In the genomic region with DNA sequence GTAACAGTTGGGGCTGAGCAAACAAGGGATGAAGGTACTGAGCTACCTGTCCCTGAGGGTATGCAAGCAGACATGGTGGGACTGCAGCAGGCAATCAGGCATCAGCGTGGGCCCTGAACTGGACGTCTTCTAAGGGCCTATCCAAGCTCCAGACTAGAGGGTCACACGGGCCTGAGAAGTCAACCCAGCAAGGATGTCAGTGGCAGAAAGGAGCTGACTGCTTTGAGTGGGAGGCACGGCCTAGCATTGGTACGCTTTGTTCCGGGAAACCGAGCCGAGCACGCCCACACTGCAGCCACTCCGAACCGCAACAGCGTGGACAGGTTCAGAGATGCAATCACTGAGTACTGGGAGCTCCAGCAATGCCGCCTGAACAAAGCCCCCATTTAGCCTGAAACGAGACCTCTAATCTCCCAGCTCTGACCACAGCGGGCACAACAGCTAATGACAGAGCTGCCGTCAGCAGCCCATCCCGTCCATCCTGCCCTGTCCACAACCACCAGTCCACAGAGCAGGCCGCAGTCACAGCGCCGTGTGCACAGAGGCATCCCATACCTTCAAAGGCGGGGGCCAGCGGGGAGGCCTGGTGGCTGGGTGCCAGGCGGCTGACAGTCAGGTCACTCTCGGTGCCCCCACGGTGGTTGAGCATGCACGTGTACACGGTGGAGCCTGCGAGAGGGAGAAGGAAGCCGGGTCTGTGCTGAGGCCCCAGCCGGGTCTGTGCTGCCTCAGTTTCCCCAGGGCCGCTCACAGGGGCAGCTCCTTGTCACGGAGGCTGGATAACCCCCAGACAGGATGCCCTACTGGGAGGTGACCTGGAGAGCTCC, we compare ENCODE assay signal across 18 cellular contexts. TPM values are rescaled to one million over a fixed set of nuclear protein-coding genes. Genes with fewer than 3 reads are reported as not detected.
"Had no signal": no experiment of that assay in that cellular context is flagged by ENCODE, and none has a peak within 500 bp of the region (broad histone marks: within the 10 kb centered on the region; RNA-seq: fewer than 3 reads in every experiment).

No MANE protein-coding gene starts in this region.

- H3K27ac ChIP-seq: adrenal gland, epithelial cell of prostate, left lung, neural progenitor cell, ovary, VCaP had no signal

- H3K4me1 ChIP-seq: adrenal gland, left lung, neural progenitor cell had no signal

- H3K9ac ChIP-seq: neural progenitor cell had no signal

- ATAC-seq: activated naive CD4-positive, alpha-beta T cell treated with anti-CD3 and anti-CD28 coated beads, Interleukin-2, amount 50 U/mL, for 72 hours; activated T-cell treated with anti-CD3 and anti-CD28 coated beads, Interleukin-2, amount 50 U/mL, for 72 hours; effector memory CD8-positive, alpha-beta T cell; left lung; T-helper 17 cell had no signal

- H3K9me3 Mint-ChIP-seq: activated T-cell treated with anti-CD3 and anti-CD28 coated beads, Interleukin-2, amount 50 U/mL, for 72 hours; effector memory CD8-positive, alpha-beta T cell; neural progenitor cell; stimulated activated naive CD8-positive, alpha-beta T cell treated with anti-CD3 and anti-CD28 coated beads, Interleukin-15, Interleukin-2, amounts not matched to agents 100 ng/mL and 50 ng/mL, for 24 hours; type B pancreatic cell had no signal

- FAIRE-seq: keratinocyte had no signal

- DNase-seq: activated CD4-positive, alpha-beta T cell treated with anti-CD3 and anti-CD28 coated beads, Interleukin-2, amount 50 U/mL, for 4 hours; activated effector memory CD4-positive, alpha-beta T cell treated with anti-CD3 and anti-CD28 coated beads, Interleukin-2, amount 50 U/mL, for 16 hours; activated T-cell treated with anti-CD3 and anti-CD28 coated beads, Interleukin-2, amount 50 U/mL, for 72 hours; adrenal gland; dermis blood vessel endothelial cell; effector memory CD8-positive, alpha-beta T cell; foreskin melanocyte; ovary; T-helper 17 cell had no signal

- H3K27me3 ChIP-seq: adrenal gland, left lung, neural progenitor cell, ovary had no signal

- H3K4me3 Mint-ChIP-seq: activated T-cell treated with anti-CD3 and anti-CD28 coated beads, Interleukin-2, amount 50 U/mL, for 72 hours; effector memory CD8-positive, alpha-beta T cell; neural progenitor cell; stimulated activated naive CD8-positive, alpha-beta T cell treated with anti-CD3 and anti-CD28 coated beads, Interleukin-15, Interleukin-2, amounts not matched to agents 100 ng/mL and 50 ng/mL, for 24 hours; T-helper 17 cell; type B pancreatic cell had no signal

- H3K9me3 ChIP-seq: adrenal gland, left lung, ovary had no signal

- H3K27me3 Mint-ChIP-seq: stimulated activated naive CD8-positive, alpha-beta T cell treated with anti-CD3 and anti-CD28 coated beads, Interleukin-15, Interleukin-2, amounts not matched to agents 100 ng/mL and 50 ng/mL, for 24 hours; T-helper 17 cell had no signal

- H3K4me3 ChIP-seq: adrenal gland, left lung, neural progenitor cell, ovary had no signal

- H3K27ac Mint-ChIP-seq: activated T-cell treated with anti-CD3 and anti-CD28 coated beads, Interleukin-2, amount 50 U/mL, for 72 hours; stimulated activated naive CD8-positive, alpha-beta T cell treated with anti-CD3 and anti-CD28 coated beads, Interleukin-15, Interleukin-2, amounts not matched to agents 100 ng/mL and 50 ng/mL, for 24 hours had no signal

- H3K36me3 ChIP-seq: adrenal gland, left lung, neural progenitor cell, ovary had no signal

- H3K36me3 Mint-ChIP-seq: type B pancreatic cell had no signal

RNA-seq across cellular contexts. Expression of a gene that starts 57.8 kb away (rescaled TPM):
- total RNA-seq: activated CD8-positive, alpha-beta memory T cell treated with anti-CD3 and anti-CD28 coated beads for 36 hours; activated naive CD4-positive, alpha-beta T cell treated with anti-CD3 and anti-CD28 coated beads, Interleukin-2, amount 50 U/mL, for 72 hours; activated T-cell treated with anti-CD3 and anti-CD28 coated beads, Interleukin-2, amount 50 U/mL, for 72 hours; dermis blood vessel endothelial cell; ovary had no signal
- polyA plus RNA-seq: keratinocyte had no signal
